10 cellular contexts compared by ENCODE assay signal in genomic region chr16:85002643-85003042, GRCh38. TPM values are rescaled to one million over a fixed set of nuclear protein-coding genes. Genes with fewer than 3 reads are reported as not detected.
A peak's percentile ranks its signal among the peaks of the same experiment; 100 is the strongest.
DNase-seq lines count a peak whose midpoint lies in the region; ATAC-seq, FAIRE-seq and TF ChIP-seq lines count a peak whose summit lies in the region.
"Had no signal": no experiment of that assay in that cellular context is flagged by ENCODE, and none has a peak within 500 bp of the region (broad histone marks: within the 10 kb centered on the region; RNA-seq: fewer than 3 reads in every experiment).

No MANE protein-coding gene starts in this region.

- H2BK20ac ChIP-seq in IMR-90 (ENCODE audit: low read depth, low read length): peak overlapping the region; percentile 74; the same call in 1 of the 2 replicates

- TF ChIP-seq EP300 in HepG2 (IDR thresholded peaks at IDR 0.05; ENCODE audit: low read depth in 2 of 2, low read length in 2 of 2) (no peak), HepG2 (CRISPR knock-in tag; IDR thresholded peaks at IDR 0.05; ENCODE audit: borderline replicate concordance) (no peak)

- H3K79me1 ChIP-seq in IMR-90 (ENCODE audit: low read depth in 1 of 2, low read length in 2 of 2): peaks cover 5 to 73% of the 10 kb centered on the region in 2 experiments; a peak in 3 of 4 replicates

- H3K9ac ChIP-seq in IMR-90 (ENCODE audit: low read depth, low read length): no peak overlapping the region
- H3K9ac ChIP-seq in HepG2 (ENCODE audit: insufficient read depth, low read depth, low read length): no peak overlapping the region
- no peak overlapping the region for H3K9ac ChIP-seq in stomach smooth muscle (ENCODE audit: low read length in 2 of 2)
- H3K9ac ChIP-seq: KMS-11 had no signal

- H2AK9ac ChIP-seq in IMR-90 (replicated peaks; ENCODE audit: low read depth, low read length, poor library complexity): peak overlapping the region; percentile 22

- H3K9me1 ChIP-seq in IMR-90 (ENCODE audit: insufficient read depth, low read length): peaks cover 37% of the 10 kb centered on the region

- ATAC-seq in IMR-90 (ENCODE audit: low read depth): no peak
- no peak for ATAC-seq in HepG2
- no peak for ATAC-seq in left lobe of liver
- ATAC-seq in HG02623 (IDR thresholded peaks at IDR 0.05; ENCODE audit: unreplicated experiment): no peak
- ATAC-seq in HG02981 (IDR thresholded peaks at IDR 0.05; ENCODE audit: unreplicated experiment): no peak

- H4K91ac ChIP-seq in IMR-90 (ENCODE audit: insufficient read depth, low read depth, low read length): peak overlapping the region; percentile 97

- H3K18ac ChIP-seq in IMR-90 (ENCODE audit: low read depth, low read length): peak overlapping the region; percentile 42; the same call in 1 of the 2 replicates

- H3K4me3 ChIP-seq in IMR-90 (ENCODE audit: insufficient read depth, low read depth, low read length) (no peak overlapping the region), HepG2 (replicated peaks in 1 of 3; ENCODE audit: insufficient read depth in 1 of 3, low read depth in 2 of 3, low read length in 3 of 3) (peak overlapping the region in 1 of 3 experiments; percentile 59; a peak in 1 of 6 replicates), stomach smooth muscle (ENCODE audit: low read length in 2 of 2) (no peak overlapping the region)

- H3K14ac ChIP-seq in IMR-90 (replicated peaks; ENCODE audit: low read depth, low read length): peak overlapping the region; percentile 95

- in situ Hi-C loops in IMR-90 (cut with MboI; ENCODE audit: low sequenced_read_pairs): no loop called here
- in situ Hi-C loops in HepG2 (cut with HindIII; ENCODE audit: extremely low pct_ligation_motif_present, low pct_unique_long_range_greater_than_20kb): no loop called here

- peak overlapping the region; percentile 97; the same call in 1 of the 3 replicates for H2BK15ac ChIP-seq in IMR-90 (ENCODE audit: low read depth, low read length)

- CTCF ChIA-PET in IMR-90 (lab: Yijun Ruan, JAX): no interaction called here
- CTCF ChIA-PET in HepG2 (lab: Yijun Ruan, JAX; ENCODE audit: low intra/inter-chr PET ratio, low total read pairs): no interaction called here

- dilution Hi-C loops in IMR-90 (cut with HindIII; ENCODE audit: low sequenced_read_pairs, unreplicated experiment): no loop called here

- peaks cover 83% of the 10 kb centered on the region for H3K79me2 ChIP-seq in HepG2 (ENCODE audit: insufficient read depth, low read length)

- no peak overlapping the region for H3K56ac ChIP-seq in IMR-90 (ENCODE audit: extremely low read depth, insufficient read depth, low read length)

- H3K36me3 ChIP-seq in IMR-90 (ENCODE audit: control insufficient read depth, insufficient read depth, low read length): peaks cover 10% of the 10 kb centered on the region
- peaks cover 6 to 7% of the 10 kb centered on the region in 2 experiments; a peak in 2 of 5 replicates for H3K36me3 ChIP-seq in HepG2 (replicated peaks in 1 of 2; ENCODE audit: control insufficient read depth in 1 of 2, insufficient read depth in 2 of 2, low read length in 2 of 2)
- H3K36me3 ChIP-seq in stomach smooth muscle (ENCODE audit: control insufficient read depth in 2 of 2, insufficient read depth in 2 of 2, low read length in 2 of 2): peaks cover 0 to 2% of the 10 kb centered on the region in 2 donors

- TF ChIP-seq POLR2A in IMR-90 (IDR thresholded peaks at IDR 0.05; ENCODE audit: low read depth, low read length): no peak
- no peak for TF ChIP-seq POLR2A in HepG2 (IDR thresholded peaks at IDR 0.05; ENCODE audit: insufficient read depth in 1 of 2, low read depth in 2 of 2, low read length in 2 of 2)

- peak overlapping the region; percentile 96; the same call in 1 of the 2 replicates for H2BK120ac ChIP-seq in IMR-90 (ENCODE audit: low read depth, low read length)

- H3K4me1 ChIP-seq in IMR-90 (ENCODE audit: control insufficient read depth, insufficient read depth, low read length) (peaks cover 51% of the 10 kb centered on the region), HepG2 (ENCODE audit: insufficient read depth, low read length) (peaks cover 96% of the 10 kb centered on the region), stomach smooth muscle (ENCODE audit: control insufficient read depth, insufficient read depth, low read length) (peaks cover 56% of the 10 kb centered on the region)

- no peak overlapping the region for H2AFZ ChIP-seq in IMR-90 (replicated peaks; ENCODE audit: low read length, poor library complexity)
- no peak overlapping the region for H2AFZ ChIP-seq in HepG2 (ENCODE audit: low read length)

- TF ChIP-seq CTCF in IMR-90 (conservative IDR thresholded peaks at IDR 0.05; ENCODE audit: low read depth, low read length) (no peak), HepG2 (CRISPR knock-in tag; IDR thresholded peaks at IDR 0.05) (no peak)

- peak overlapping the region; percentile 51; the same call in 1 of the 2 replicates for H3K27ac ChIP-seq in IMR-90 (ENCODE audit: insufficient read depth, low read length)
- H3K27ac ChIP-seq in HepG2 (ENCODE audit: extremely low read length, insufficient read depth, low read length): peak overlapping the region; percentile 81
- H3K27ac ChIP-seq in stomach smooth muscle (ENCODE audit: low read length): peak overlapping the region; percentile 80
- H3K27ac ChIP-seq: KMS-11 had no signal

- intact Hi-C loops in IMR-90 (cut with micrococcal nuclease) (no loop called here), HepG2 (cut with micrococcal nuclease; ENCODE audit: unreplicated experiment) (no loop called here)

- peak overlapping the region; percentile 57 to 85; a peak in 3 of 4 replicates for H4K8ac ChIP-seq in IMR-90 (ENCODE audit: low read depth in 2 of 2, low read length in 2 of 2)

- H2BK5ac ChIP-seq in IMR-90 (ENCODE audit: low read depth, low read length, poor library complexity, severe bottlenecking): peak overlapping the region; percentile 97

- no peak overlapping the region for H3K4me2 ChIP-seq in IMR-90 (ENCODE audit: low read depth, low read length)
- H3K4me2 ChIP-seq in HepG2 (ENCODE audit: low read depth, low read length): peak overlapping the region; percentile 73
- H3K4me2 ChIP-seq: KMS-11 had no signal

- 88 to 100% methylated on average over 4 to 6 of the region's 12 CpGs for WGBS in IMR-90 (ENCODE audit: extremely low coverage in 2 of 2, insufficient read length in 1 of 2), 2 experiments
- 96% methylated on average over 12 of the region's 12 CpGs for WGBS in HepG2 (ENCODE audit: low lambda C conversion rate)

- no peaks in the 10 kb centered on the region for H3K27me3 ChIP-seq in IMR-90 (ENCODE audit: control insufficient read depth, insufficient read depth, low read length)
- H3K27me3 ChIP-seq in HepG2 (ENCODE audit: control insufficient read depth in 1 of 2, insufficient read depth in 2 of 2, low read length in 2 of 2): no peaks in the 10 kb centered on the region
- no peaks in the 10 kb centered on the region for H3K27me3 ChIP-seq in stomach smooth muscle (ENCODE audit: control insufficient read depth in 1 of 2, insufficient read depth in 2 of 2, low read length in 2 of 2)

- TF ChIP-seq RAD21 in IMR-90 (IDR thresholded peaks at IDR 0.05; ENCODE audit: low read length): no peak
- no peak for TF ChIP-seq RAD21 in HepG2 (CRISPR knock-in tag; IDR thresholded peaks at IDR 0.05)

- peak overlapping the region; percentile 40; the same call in 1 of the 2 replicates for H4K5ac ChIP-seq in IMR-90 (ENCODE audit: low read depth, low read length)

- no peaks in the 10 kb centered on the region for H3K9me3 ChIP-seq in IMR-90 (ENCODE audit: control insufficient read depth, insufficient read depth, low read length)
- H3K9me3 ChIP-seq in HepG2 (ENCODE audit: low read length): no peaks in the 10 kb centered on the region
- H3K9me3 ChIP-seq in stomach smooth muscle (ENCODE audit: control insufficient read depth in 2 of 2, low read length in 2 of 2): no peaks in the 10 kb centered on the region

- H4K20me1 ChIP-seq in IMR-90 (ENCODE audit: insufficient read depth, low read length) (peaks cover 11% of the 10 kb centered on the region), HepG2 (ENCODE audit: insufficient read depth, low read length) (peaks cover 21% of the 10 kb centered on the region; the same call in 1 of the 2 replicates)

- H2AK5ac ChIP-seq in IMR-90 (ENCODE audit: low read depth, low read length): peak overlapping the region; percentile 92

- peak overlapping the region; percentile 98 for H3K4ac ChIP-seq in IMR-90 (ENCODE audit: low read depth, low read length)

- POLR2A ChIA-PET in IMR-90 (lab: Charles Lee; ENCODE audit: unreplicated experiment) (no interaction called here), HepG2 (lab: Yijun Ruan, JAX) (interaction anchor here (4.9 kb wide), 1 partner anchor 9 kb away, joined by 42 read pairs; the partner anchor contains the start of gene ZDHHC7)

- H3K23ac ChIP-seq in IMR-90 (ENCODE audit: low read depth, low read length): peak overlapping the region; percentile 42; the same call in 1 of the 2 replicates

- BruUV-seq in IMR-90 (replicated peaks; lab: Mats Ljungman, UMichigan): no TSS peak
- no TSS peak for BruUV-seq in HepG2 (replicated peaks; lab: Mats Ljungman, UMichigan)

- DNase-seq in IMR-90 (no peak), amniotic epithelial cell (ENCODE audit: low read depth) (peak; percentile 33), HepG2 (ENCODE audit: low spot score) (no peak), left lobe of liver (ENCODE audit: low spot score) (no peak), NCI-H1105 (lab: John Stamatoyannopoulos, UW) (no peak)

- FAIRE-seq in HepG2 (lab: Jason Lieb, UNC): no peak
- FAIRE-seq: TTC549 had no signal

RNA-seq across cellular contexts. Expression of gene ZDHHC7, which starts 8.7 kb away (rescaled TPM):
- total RNA-seq in IMR-90 (2012; rRNA removed) (80.1 and 81.1 TPM in 2 replicates), HepG2 (2016; rRNA removed; fragmentation: Illumina TruSeq; extraction: Trizol) (39.6 and 46.8 TPM in 2 replicates), left lobe of liver (14.5 TPM)
- polyA plus RNA-seq in IMR-90 (2012; rRNA removed) (97.1 and 104 TPM in 2 replicates), HepG2 (2011; rRNA removed) (67.6 and 79.2 TPM in 2 replicates)
- polyA plus RNA-seq in IMR-90 (2012; cell fraction: cytosol; rRNA removed): 86.7 and 88.8 TPM in 2 replicates
- polyA plus RNA-seq in IMR-90 (2012; cell fraction: nucleus; rRNA removed; ENCODE audit: low replicate concordance): 63.2 and 114 TPM in 2 replicates
- total RNA-seq in HepG2 (2016; cell fraction: cytosol; rRNA removed; fragmentation: Illumina TruSeq; extraction: Trizol; ENCODE audit: low read depth): 7.0 and 8.2 TPM in 2 replicates
- 36.4 and 48.1 TPM in 2 replicates for total RNA-seq in HepG2 (2016; cell fraction: insoluble cytoplasmic fraction; rRNA removed; fragmentation: Illumina TruSeq; extraction: Trizol)
- 31.2 and 33.2 TPM in 2 replicates for total RNA-seq in HepG2 (2016; cell fraction: membrane; rRNA removed; fragmentation: Illumina TruSeq; extraction: Trizol)
- 34.5 and 37.8 TPM in 2 replicates for total RNA-seq in HepG2 (2016; cell fraction: nucleus; rRNA removed; fragmentation: Illumina TruSeq; extraction: Trizol)
- polyA plus RNA-seq in HepG2 (2011; cell fraction: cytosol; rRNA removed): 96.7 and 128 TPM in 2 replicates
- polyA plus RNA-seq in HepG2 (2011; cell fraction: nucleus; rRNA removed): 127 and 132 TPM in 2 replicates
- polyA plus RNA-seq in HepG2 (2012): 56.5 and 63.5 TPM in 2 replicates
- 4.1 and 4.9 TPM in 2 replicates for polyA plus RNA-seq in HepG2 (2016; cell fraction: cytosol; fragmentation: Illumina TruSeq; extraction: Trizol; ENCODE audit: low read depth)
- 35.0 and 37.7 TPM in 2 replicates for polyA plus RNA-seq in HepG2 (2016; cell fraction: insoluble cytoplasmic fraction; fragmentation: Illumina TruSeq; extraction: Trizol; ENCODE audit: low read depth)
- polyA plus RNA-seq in HepG2 (2016; cell fraction: membrane; fragmentation: Illumina TruSeq; extraction: Trizol; ENCODE audit: low read depth): 18.0 and 19.5 TPM in 2 replicates
- 57.2 and 68.7 TPM in 2 replicates for polyA plus RNA-seq in HepG2 (2016; cell fraction: nucleus; fragmentation: Illumina TruSeq; extraction: Trizol; ENCODE audit: insufficient read depth, low read depth)
- 49.1 and 145 TPM in 2 replicates for polyA minus RNA-seq in HepG2 (2011; rRNA and poly(A)+ RNA removed; ENCODE audit: low replicate concordance)
- polyA minus RNA-seq in HepG2 (2011; cell fraction: cytosol; rRNA and poly(A)+ RNA removed): 43.3 and 54.9 TPM in 2 replicates
- 53.7 and 58.9 TPM in 2 replicates for polyA minus RNA-seq in HepG2 (2011; cell fraction: nucleus; rRNA and poly(A)+ RNA removed)

RNA-seq across cellular contexts. Expression of gene KIAA0513, which starts 25.0 kb away (rescaled TPM):
- total RNA-seq in IMR-90 (2012; rRNA removed): 9.5 and 10.3 TPM in 2 replicates
- polyA plus RNA-seq in IMR-90 (2012; rRNA removed): 9.5 and 11.4 TPM in 2 replicates
- 5.7 and 7.2 TPM in 2 replicates for polyA plus RNA-seq in IMR-90 (2012; cell fraction: cytosol; rRNA removed)
- 10.8 and 15.5 TPM in 2 replicates for polyA plus RNA-seq in IMR-90 (2012; cell fraction: nucleus; rRNA removed; ENCODE audit: low replicate concordance)
- 1.5 and 1.8 TPM in 2 replicates for total RNA-seq in HepG2 (2016; rRNA removed; fragmentation: Illumina TruSeq; extraction: Trizol)
- 0.62 and 0.91 TPM in 2 replicates for total RNA-seq in HepG2 (2016; cell fraction: cytosol; rRNA removed; fragmentation: Illumina TruSeq; extraction: Trizol; ENCODE audit: low read depth)
- 1.5 and 1.7 TPM in 2 replicates for total RNA-seq in HepG2 (2016; cell fraction: insoluble cytoplasmic fraction; rRNA removed; fragmentation: Illumina TruSeq; extraction: Trizol)
- total RNA-seq in HepG2 (2016; cell fraction: membrane; rRNA removed; fragmentation: Illumina TruSeq; extraction: Trizol): 0.99 and 1.1 TPM in 2 replicates
- 0.75 and 1.6 TPM in 2 replicates for total RNA-seq in HepG2 (2016; cell fraction: nucleus; rRNA removed; fragmentation: Illumina TruSeq; extraction: Trizol)
- polyA plus RNA-seq in HepG2 (2011; rRNA removed): 1.8 and 2.4 TPM in 2 replicates
- polyA plus RNA-seq in HepG2 (2011; cell fraction: cytosol; rRNA removed): 1.6 and 2.3 TPM in 2 replicates
- 6.1 and 6.2 TPM in 2 replicates for polyA plus RNA-seq in HepG2 (2011; cell fraction: nucleus; rRNA removed)
- 1.6 and 2.5 TPM in 2 replicates for polyA plus RNA-seq in HepG2 (2012)
- polyA plus RNA-seq in HepG2 (2016; cell fraction: cytosol; fragmentation: Illumina TruSeq; extraction: Trizol; ENCODE audit: low read depth): 0.47 and 1.2 TPM in 2 replicates
- polyA plus RNA-seq in HepG2 (2016; cell fraction: insoluble cytoplasmic fraction; fragmentation: Illumina TruSeq; extraction: Trizol; ENCODE audit: low read depth): 1.3 and 1.5 TPM in 2 replicates
- 0.90 and 1.2 TPM in 2 replicates for polyA plus RNA-seq in HepG2 (2016; cell fraction: membrane; fragmentation: Illumina TruSeq; extraction: Trizol; ENCODE audit: low read depth)
- 1.4 and 2.0 TPM in 2 replicates for polyA plus RNA-seq in HepG2 (2016; cell fraction: nucleus; fragmentation: Illumina TruSeq; extraction: Trizol; ENCODE audit: insufficient read depth, low read depth)
- 1.2 and 3.4 TPM in 2 replicates for polyA minus RNA-seq in HepG2 (2011; rRNA and poly(A)+ RNA removed; ENCODE audit: low replicate concordance)
- 0.99 and 1.8 TPM in 2 replicates for polyA minus RNA-seq in HepG2 (2011; cell fraction: cytosol; rRNA and poly(A)+ RNA removed)
- 3.6 and 5.5 TPM in 2 replicates for polyA minus RNA-seq in HepG2 (2011; cell fraction: nucleus; rRNA and poly(A)+ RNA removed)
- total RNA-seq in left lobe of liver: 5.0 TPM
